ENCODE assay signal across 22 cellular contexts in genomic region chr1:51321924-51322280, GRCh38. TPM values are rescaled to one million over a fixed set of nuclear protein-coding genes. Genes with fewer than 3 reads are reported as not detected.
A peak's percentile ranks its signal among the peaks of the same experiment; 100 is the strongest.
DNase-seq lines count a peak whose midpoint lies in the region; ATAC-seq and TF ChIP-seq lines count a peak whose summit lies in the region.
"Had no signal": no experiment of that assay in that cellular context is flagged by ENCODE, and none has a peak within 500 bp of the region (broad histone marks: within the 10 kb centered on the region; RNA-seq: fewer than 3 reads in every experiment).

No MANE protein-coding gene starts in this region.

- TF ChIP-seq EP300 in upper lobe of left lung (IDR thresholded peaks at IDR 0.05): no peak

- DNase-seq in chondrocyte (ENCODE audit: low spot score) (peak; percentile 8), endodermal cell (peak; percentile 49), upper lobe of left lung (no peak), NCI-H226 (no peak), NCI-H1930 (lab: John Stamatoyannopoulos, UW) (no peak)
- DNase-seq: ACHN; BE2C; C1 segment of cervical spinal cord; CD4-positive, CD25-positive, alpha-beta regulatory T cell; CD8-positive, alpha-beta memory T cell; COR-L47; DMS 273 treated with DMSO at 0.1 percent for 48 hours; DND-41; EL; H7; HFFc6 had no signal

- H3K27me3 Mint-ChIP-seq in chondrocyte (ENCODE audit: low read depth): no peaks in the 10 kb centered on the region
- H3K27me3 Mint-ChIP-seq in endodermal cell (ENCODE audit: insufficient read depth): no peaks in the 10 kb centered on the region
- no peaks in the 10 kb centered on the region for H3K27me3 Mint-ChIP-seq in stimulated activated memory B cell treated with anti-CD40 and anti-IgM and Interleukin-4, amounts not matched to agents 10 μg/mL and 1 μg/mL and 100 μg/mL, for 72 hours

- no peak for TF ChIP-seq POLR2A in upper lobe of left lung (IDR thresholded peaks at IDR 0.05)

- H3K9me3 Mint-ChIP-seq in chondrocyte (ENCODE audit: low read depth): no peaks in the 10 kb centered on the region
- no peaks in the 10 kb centered on the region for H3K9me3 Mint-ChIP-seq in endodermal cell
- no peaks in the 10 kb centered on the region for H3K9me3 Mint-ChIP-seq in stimulated activated memory B cell treated with anti-CD40 and anti-IgM and Interleukin-4, amounts not matched to agents 10 μg/mL and 1 μg/mL and 100 μg/mL, for 72 hours
- H3K9me3 Mint-ChIP-seq: CD8-positive, alpha-beta memory T cell; GM23338; HFFc6 had no signal

- H3K4me1 ChIP-seq in endodermal cell (ENCODE audit: control insufficient read depth, insufficient read depth, low read length) (peaks cover 16% of the 10 kb centered on the region), mucosa of rectum (ENCODE audit: control insufficient read depth in 2 of 2, insufficient read depth in 2 of 2, low read length in 2 of 2) (peaks cover 5 to 11% of the 10 kb centered on the region in 2 donors), upper lobe of left lung (peaks cover 0 to 16% (median 0%) of the 10 kb centered on the region in 4 donors)

- TF ChIP-seq CTCF in chondrocyte (IDR thresholded peaks at IDR 0.05): no peak
- TF ChIP-seq CTCF in endodermal cell (conservative IDR thresholded peaks at IDR 0.05): no peak
- TF ChIP-seq CTCF in upper lobe of left lung (IDR thresholded peaks at IDR 0.05): no peak

- H3K4me3 Mint-ChIP-seq in chondrocyte (ENCODE audit: unreplicated experiment): no peak overlapping the region
- H3K4me3 Mint-ChIP-seq in endodermal cell: no peak overlapping the region
- no peak overlapping the region for H3K4me3 Mint-ChIP-seq in stimulated activated memory B cell treated with anti-CD40 and anti-IgM and Interleukin-4, amounts not matched to agents 10 μg/mL and 1 μg/mL and 100 μg/mL, for 72 hours
- H3K4me3 Mint-ChIP-seq: CD4-positive, CD25-positive, alpha-beta regulatory T cell; CD8-positive, alpha-beta memory T cell; GM23338; HFFc6 had no signal

- H3K27me3 ChIP-seq in endodermal cell (ENCODE audit: control insufficient read depth, insufficient read depth, low read length, poor library complexity, severe bottlenecking) (no peaks in the 10 kb centered on the region), mucosa of rectum (ENCODE audit: control insufficient read depth in 2 of 2, insufficient read depth in 2 of 2, low read length in 2 of 2) (no peaks in the 10 kb centered on the region), upper lobe of left lung (no peaks in the 10 kb centered on the region)
- H3K27me3 ChIP-seq: BE2C had no signal

- H3K4me3 ChIP-seq in endodermal cell (ENCODE audit: low read length) (no peak overlapping the region), mucosa of rectum (ENCODE audit: low read length in 2 of 2) (no peak overlapping the region), upper lobe of left lung (no peak overlapping the region)
- H3K4me3 ChIP-seq: GM12878, GM23338 had no signal

- no peaks in the 10 kb centered on the region for H3K36me3 ChIP-seq in endodermal cell (ENCODE audit: control insufficient read depth, insufficient read depth, low read length)
- no peaks in the 10 kb centered on the region for H3K36me3 ChIP-seq in mucosa of rectum (ENCODE audit: control insufficient read depth in 2 of 2, insufficient read depth in 2 of 2, low read length in 2 of 2)
- no peaks in the 10 kb centered on the region for H3K36me3 ChIP-seq in upper lobe of left lung
- H3K36me3 ChIP-seq: BE2C had no signal

- 86 to 100% methylated on average over 1 to 2 of the region's 2 CpGs for WGBS in endodermal cell (ENCODE audit: insufficient coverage in 1 of 2, insufficient read length in 1 of 2), 2 experiments
- WGBS in upper lobe of left lung, 2 donors: 90% methylated on average over 2 of the region's 2 CpGs; no CpG with 5 or more reads in 1 of the 2 donors

- H3K27ac ChIP-seq in endodermal cell (ENCODE audit: low read depth, low read length) (no peak overlapping the region), mucosa of rectum (ENCODE audit: low read depth in 2 of 2, low read length in 2 of 2) (peak overlapping the region; percentile 50 to 57), upper lobe of left lung (peak overlapping the region in 3 of 4 donors; percentile 11 to 81 (median 61))

- ATAC-seq in upper lobe of left lung (ENCODE audit: low FRiP score in 2 of 2): no peak
- no peak for ATAC-seq in stimulated activated memory B cell treated with anti-CD40 and anti-IgM and Interleukin-4, amounts not matched to agents 10 μg/mL and 1 μg/mL and 100 μg/mL, for 72 hours
- ATAC-seq in GM18861 (IDR thresholded peaks at IDR 0.05; ENCODE audit: unreplicated experiment): no peak
- ATAC-seq: GM12878, GM23338, HCT116 had no signal

- no peak overlapping the region for H3K9ac ChIP-seq in endodermal cell (ENCODE audit: extremely low read depth, low read length, poor library complexity, severe bottlenecking)
- no peak overlapping the region for H3K9ac ChIP-seq in mucosa of rectum (ENCODE audit: low read depth in 1 of 2, low read length in 2 of 2)

- H3K4me1 Mint-ChIP-seq in chondrocyte (ENCODE audit: low read depth) (peaks cover under 1% of the 10 kb centered on the region), endodermal cell (peaks cover 29% of the 10 kb centered on the region)
- H3K4me1 Mint-ChIP-seq in stimulated activated memory B cell treated with anti-CD40 and anti-IgM and Interleukin-4, amounts not matched to agents 10 μg/mL and 1 μg/mL and 100 μg/mL, for 72 hours: no peaks in the 10 kb centered on the region
- H3K4me1 Mint-ChIP-seq: CD4-positive, CD25-positive, alpha-beta regulatory T cell; CD8-positive, alpha-beta memory T cell had no signal

- H3K9me3 ChIP-seq in endodermal cell (ENCODE audit: control insufficient read depth, low read length): no peaks in the 10 kb centered on the region
- no peaks in the 10 kb centered on the region for H3K9me3 ChIP-seq in mucosa of rectum (ENCODE audit: control insufficient read depth in 2 of 2, low read length in 2 of 2)
- no peaks in the 10 kb centered on the region for H3K9me3 ChIP-seq in upper lobe of left lung
- H3K9me3 ChIP-seq: BE2C had no signal

- H3K36me3 Mint-ChIP-seq in chondrocyte (ENCODE audit: low read depth): no peaks in the 10 kb centered on the region
- H3K36me3 Mint-ChIP-seq in endodermal cell (ENCODE audit: low read depth): peaks cover 1% of the 10 kb centered on the region
- H3K36me3 Mint-ChIP-seq in stimulated activated memory B cell treated with anti-CD40 and anti-IgM and Interleukin-4, amounts not matched to agents 10 μg/mL and 1 μg/mL and 100 μg/mL, for 72 hours: no peaks in the 10 kb centered on the region
- H3K36me3 Mint-ChIP-seq: CD4-positive, CD25-positive, alpha-beta regulatory T cell; CD8-positive, alpha-beta memory T cell had no signal

- H3K27ac Mint-ChIP-seq in chondrocyte (ENCODE audit: unreplicated experiment) (no peak overlapping the region), endodermal cell (no peak overlapping the region)
- no peak overlapping the region for H3K27ac Mint-ChIP-seq in stimulated activated memory B cell treated with anti-CD40 and anti-IgM and Interleukin-4, amounts not matched to agents 10 μg/mL and 1 μg/mL and 100 μg/mL, for 72 hours
- H3K27ac Mint-ChIP-seq: CD4-positive, CD25-positive, alpha-beta regulatory T cell; CD8-positive, alpha-beta memory T cell; GM23338; HFFc6 had no signal

RNA-seq across cellular contexts. Expression of gene TTC39A, which starts 8.5 kb away (rescaled TPM):
- total RNA-seq in chondrocyte: 1.4 to 4.0 TPM (median 2.3 TPM) in 3 replicates
- total RNA-seq in endodermal cell: 10 to 100 TPM; 12.8 to 20.7 TPM
- 2.1 TPM for polyA plus RNA-seq in endodermal cell (2013, experiment 1 of 2)
- polyA plus RNA-seq in endodermal cell (2013, experiment 2 of 2): 4.3 TPM
- total RNA-seq in upper lobe of left lung: 10 to 100 TPM; 33.0 to 96.4 (median 55.7) TPM
- total RNA-seq: CD4-positive, CD25-positive, alpha-beta regulatory T cell had no signal
- polyA plus RNA-seq: CD8-positive, alpha-beta memory T cell had no signal

Comparison
In these comparisons a context has a peak if more than half of its experiments do, and no peak if none do; other contexts are left out.
1. DNase-seq: peak in chondrocyte (single experiment) and endodermal cell (single experiment); none in upper lobe of left lung (0 of 2), NCI-H226 (single experiment) and NCI-H1930 (0 of 2).